18 cellular contexts compared by ENCODE assay signal in the genomic region with DNA sequence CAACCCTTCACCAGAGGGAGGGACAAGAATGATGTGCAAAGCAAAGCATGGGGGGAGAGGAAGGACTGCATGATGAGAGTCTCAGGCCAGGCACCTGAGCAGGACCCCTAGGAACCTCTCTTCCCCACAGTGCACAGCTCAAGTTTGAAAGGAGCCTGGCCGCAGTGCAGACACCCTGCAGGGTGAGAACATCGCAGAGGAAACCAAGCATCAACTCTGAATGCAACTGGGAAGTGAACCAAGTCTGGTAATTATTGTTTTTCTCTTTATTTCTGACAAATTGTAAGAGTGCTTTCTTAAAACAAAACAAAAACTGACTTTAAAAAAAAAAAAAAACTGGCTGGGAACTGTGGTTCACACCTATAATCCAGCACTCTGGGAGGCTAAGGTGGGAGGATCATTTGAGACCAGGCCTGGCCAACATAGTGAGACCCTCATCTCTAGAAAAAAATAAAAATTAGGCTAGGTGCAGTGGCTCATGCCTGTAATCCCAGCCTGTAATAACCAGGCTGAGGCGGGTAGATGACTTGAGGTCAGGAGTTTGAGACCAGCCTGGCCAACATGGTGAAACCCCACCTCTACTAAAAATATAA. TPM values are rescaled to one million over a fixed set of nuclear protein-coding genes. Genes with fewer than 3 reads are reported as not detected.
DNase-seq lines count a peak whose midpoint lies in the region; ATAC-seq and TF ChIP-seq lines count a peak whose summit lies in the region.
"Had no signal": no experiment of that assay in that cellular context is flagged by ENCODE, and none has a peak within 500 bp of the region (broad histone marks: within the 10 kb centered on the region; RNA-seq: fewer than 3 reads in every experiment).

No MANE protein-coding gene starts in this region.

- peak overlapping the region; percentile 42 for H3K27ac Mint-ChIP-seq in T-helper 1 cell treated with Interleukin-12 subunit alpha and Interleukin-12 subunit beta and Interleukin-4 antibody, amounts not matched to agents 30 μg/mL and 1 μg/mL, for 36 hours
- peak overlapping the region; percentile 87 to 97 (median 92) for H3K27ac Mint-ChIP-seq in immature natural killer cell
- H3K27ac Mint-ChIP-seq in stimulated activated effector memory CD8-positive, alpha-beta T cell treated with anti-CD3 and anti-CD28 coated beads, Interleukin-12 subunit alpha, Interleukin-12 subunit beta, amount 100 ng/mL, for 72 hours, result peak overlapping the region; percentile 74

- H3K9me3 ChIP-seq in psoas muscle, result no peaks in the 10 kb centered on the region
- H3K9me3 ChIP-seq: BE2C, Peyer's patch had no signal

- DNase-seq in T-helper 1 cell (no peak), immature natural killer cell (peak; percentile 78 to 83 (median 78)), Kasumi-1 (lab: John Stamatoyannopoulos, UW) (no peak), NCI-H510A treated with DMSO at 0.1 percent for 48 hours (lab: John Stamatoyannopoulos, UW) (no peak), psoas muscle (no peak)
- no peak for DNase-seq in stimulated activated effector memory CD8-positive, alpha-beta T cell treated with anti-CD3 and anti-CD28 coated beads, Interleukin-12 subunit alpha, Interleukin-12 subunit beta, amount 100 ng/mL, for 72 hours (ENCODE audit: low spot score in 2 of 2)
- DNase-seq: BE2C, DMS79 treated with DMSO at 0.1 percent for 48 hours, H7, NCI-H1105 treated with DMSO at 0.1 percent for 48 hours, NCI-H1694 treated with DMSO at 0.1 percent for 48 hours, NCI-H2107, NCI-H2227 treated with DMSO at 0.1 percent for 48 hours, NCI-H524 treated with DMSO at 0.1 percent for 48 hours, Peyer's patch had no signal

- H3K36me3 ChIP-seq in psoas muscle (ENCODE audit: insufficient read depth in 1 of 2, low read depth in 1 of 2), result peaks cover 23 to 80% of the 10 kb centered on the region in 2 donors
- H3K36me3 ChIP-seq: BE2C had no signal

- intact Hi-C loops in psoas muscle (cut with DNase I), result no loop called here

- H3K36me3 Mint-ChIP-seq in T-helper 1 cell treated with Interleukin-12 subunit alpha and Interleukin-12 subunit beta and Interleukin-4 antibody, amounts not matched to agents 30 μg/mL and 1 μg/mL, for 36 hours (ENCODE audit: low read depth), result peaks cover 58% of the 10 kb centered on the region
- H3K36me3 Mint-ChIP-seq in immature natural killer cell, result peaks cover 36 to 47% (median 39%) of the 10 kb centered on the region in 3 donors
- peaks cover 88% of the 10 kb centered on the region for H3K36me3 Mint-ChIP-seq in stimulated activated effector memory CD8-positive, alpha-beta T cell treated with anti-CD3 and anti-CD28 coated beads, Interleukin-12 subunit alpha, Interleukin-12 subunit beta, amount 100 ng/mL, for 72 hours

- ATAC-seq in stimulated activated effector memory CD8-positive, alpha-beta T cell treated with anti-CD3 and anti-CD28 coated beads, Interleukin-12 subunit alpha, Interleukin-12 subunit beta, amount 100 ng/mL, for 72 hours, result peak; percentile 47
- no peak for ATAC-seq in psoas muscle

- H3K4me1 Mint-ChIP-seq in T-helper 1 cell treated with Interleukin-12 subunit alpha and Interleukin-12 subunit beta and Interleukin-4 antibody, amounts not matched to agents 30 μg/mL and 1 μg/mL, for 36 hours (ENCODE audit: low read depth), result peaks cover 39% of the 10 kb centered on the region
- H3K4me1 Mint-ChIP-seq in immature natural killer cell, result peaks cover 75 to 90% of the 10 kb centered on the region in 2 donors
- peaks cover 45% of the 10 kb centered on the region for H3K4me1 Mint-ChIP-seq in stimulated activated effector memory CD8-positive, alpha-beta T cell treated with anti-CD3 and anti-CD28 coated beads, Interleukin-12 subunit alpha, Interleukin-12 subunit beta, amount 100 ng/mL, for 72 hours

- H3K4me3 ChIP-seq in psoas muscle, result no peak overlapping the region
- H3K4me3 ChIP-seq: Peyer's patch had no signal

- H3K27me3 ChIP-seq in psoas muscle (ENCODE audit: insufficient read depth in 3 of 3, low read length in 2 of 3), result no peaks in the 10 kb centered on the region
- H3K27me3 ChIP-seq: BE2C, Peyer's patch had no signal

- TF ChIP-seq CTCF in VCaP (conservative IDR thresholded peaks at IDR 0.05), result no peak
- no peak for TF ChIP-seq CTCF in psoas muscle (IDR thresholded peaks at IDR 0.05)

- peaks cover 24% of the 10 kb centered on the region for H3K4me1 ChIP-seq in psoas muscle

- H3K27ac ChIP-seq in VCaP (peak overlapping the region; percentile 69; the same call in 1 of the 2 replicates), psoas muscle (no peak overlapping the region)
- H3K27ac ChIP-seq: 22Rv1, Peyer's patch had no signal

- no peaks in the 10 kb centered on the region for H3K9me3 Mint-ChIP-seq in T-helper 1 cell treated with Interleukin-12 subunit alpha and Interleukin-12 subunit beta and Interleukin-4 antibody, amounts not matched to agents 30 μg/mL and 1 μg/mL, for 36 hours
- H3K9me3 Mint-ChIP-seq in immature natural killer cell, result no peaks in the 10 kb centered on the region
- no peaks in the 10 kb centered on the region for H3K9me3 Mint-ChIP-seq in stimulated activated effector memory CD8-positive, alpha-beta T cell treated with anti-CD3 and anti-CD28 coated beads, Interleukin-12 subunit alpha, Interleukin-12 subunit beta, amount 100 ng/mL, for 72 hours

- WGBS in psoas muscle, 3 donors, result 65 to 99% (median 78%) methylated on average over 3 of the region's 3 CpGs

- no peak overlapping the region for H3K4me3 Mint-ChIP-seq in T-helper 1 cell treated with Interleukin-12 subunit alpha and Interleukin-12 subunit beta and Interleukin-4 antibody, amounts not matched to agents 30 μg/mL and 1 μg/mL, for 36 hours
- H3K4me3 Mint-ChIP-seq in immature natural killer cell, result peak overlapping the region; percentile 64 to 84 (median 79)
- peak overlapping the region; percentile 22 for H3K4me3 Mint-ChIP-seq in stimulated activated effector memory CD8-positive, alpha-beta T cell treated with anti-CD3 and anti-CD28 coated beads, Interleukin-12 subunit alpha, Interleukin-12 subunit beta, amount 100 ng/mL, for 72 hours

- H3K27me3 Mint-ChIP-seq in T-helper 1 cell treated with Interleukin-12 subunit alpha and Interleukin-12 subunit beta and Interleukin-4 antibody, amounts not matched to agents 30 μg/mL and 1 μg/mL, for 36 hours (ENCODE audit: low read depth), result no peaks in the 10 kb centered on the region
- peaks cover 2 to 26% (median 15%) of the 10 kb centered on the region in 3 donors for H3K27me3 Mint-ChIP-seq in immature natural killer cell (ENCODE audit: low read depth in 3 of 3)

RNA-seq across cellular contexts. Expression of a gene that starts 15.3 kb away (rescaled TPM):
- 10 to 100 TPM; 25.1 to 83.2 (median 47.2) TPM for polyA plus RNA-seq in immature natural killer cell
- total RNA-seq in psoas muscle, result 10 to 100 TPM; 27.6 to 58.0 (median 41.8) TPM
- 100 to 1,000 TPM in 1 of 3 donors, 10 to 100 TPM in 2; 24.8 to 126 (median 30.3) TPM for polyA plus RNA-seq in psoas muscle

Comparison
In these comparisons a context has a peak if more than half of its experiments do, and no peak if none do; other contexts are left out.
1. H3K27ac Mint-ChIP-seq: peak in every context shown above with its lines; median percentile 92 in immature natural killer cell; 74 in stimulated activated effector memory CD8-positive, alpha-beta T cell treated with anti-CD3 and anti-CD28 coated beads, Interleukin-12 subunit alpha, Interleukin-12 subunit beta, amount 100 ng/mL, for 72 hours; 42 in T-helper 1 cell treated with Interleukin-12 subunit alpha and Interleukin-12 subunit beta and Interleukin-4 antibody, amounts not matched to agents 30 μg/mL and 1 μg/mL, for 36 hours.
2. DNase-seq: peak in immature natural killer cell (3 of 3); none in T-helper 1 cell (0 of 5), stimulated activated effector memory CD8-positive, alpha-beta T cell treated with anti-CD3 and anti-CD28 coated beads, Interleukin-12 subunit alpha, Interleukin-12 subunit beta, amount 100 ng/mL, for 72 hours (0 of 2), Kasumi-1 (0 of 2), NCI-H510A treated with DMSO at 0.1 percent for 48 hours (single experiment) and psoas muscle (0 of 2).